19 cellular contexts compared by ENCODE assay signal in genomic region chr17:50134206-50135110, GRCh38. TPM values are rescaled to one million over a fixed set of nuclear protein-coding genes. Genes with fewer than 3 reads are reported as not detected.
DNase-seq lines count a peak whose midpoint lies in the region; ATAC-seq, FAIRE-seq and TF ChIP-seq lines count a peak whose summit lies in the region.
"Had no signal": no experiment of that assay in that cellular context is flagged by ENCODE, and none has a peak within 500 bp of the region (broad histone marks: within the 10 kb centered on the region; RNA-seq: fewer than 3 reads in every experiment).

No MANE protein-coding gene starts in this region.

- TF ChIP-seq CTCF in GM23338 (conservative IDR thresholded peaks at IDR 0.05; ENCODE audit: low read depth in 2 of 2) = no peak
- TF ChIP-seq CTCF in GM12878 (IDR thresholded peaks at IDR 0.05 in 2 of 3, conservative IDR thresholded peaks at IDR 0.05 in 1 of 3; ENCODE audit: control insufficient read depth in 2 of 3, extremely low read depth in 1 of 3, insufficient read depth in 1 of 3, low read depth in 3 of 3, low read length in 3 of 3) = no peak
- TF ChIP-seq CTCF in neural progenitor cell (IDR thresholded peaks at IDR 0.05) = no peak
- TF ChIP-seq CTCF in upper lobe of left lung (IDR thresholded peaks at IDR 0.05) = no peak

- SMC1A ChIA-PET in GM12878 (lab: Charles Lee; ENCODE audit: uncharacterized antibody, unreplicated experiment) = no interaction called here

- RAD21 ChIA-PET in GM12878 (lab: Charles Lee; ENCODE audit: unreplicated experiment) = no interaction called here

- H3K36me3 Mint-ChIP-seq in GM23338 (ENCODE audit: low read depth) (peaks cover 16% of the 10 kb centered on the region), neural progenitor cell (peaks cover 20% of the 10 kb centered on the region)

- H3K27me3 ChIP-seq in GM23338 (ENCODE audit: insufficient read depth) (peaks cover 30% of the 10 kb centered on the region), GM12878 (replicated peaks in 1 of 2; ENCODE audit: control insufficient read depth in 2 of 2, insufficient read depth in 2 of 2, low read length in 1 of 2) (no peaks in the 10 kb centered on the region), neural progenitor cell (no peaks in the 10 kb centered on the region), upper lobe of left lung (peaks cover 0 to 13% (median 5%) of the 10 kb centered on the region in 4 donors)

- H3K4me2 ChIP-seq in GM23338 (peak overlapping the region; percentile 71), GM12878 (ENCODE audit: control insufficient read depth, insufficient read depth) (no peak overlapping the region), neural progenitor cell (no peak overlapping the region)

- no peak for FAIRE-seq in GM12878 (lab: Jason Lieb, UNC)
- FAIRE-seq: colon, keratinocyte had no signal

- BruUV-seq in GM12878 (replicated peaks; lab: Mats Ljungman, UMichigan) = TSS peak; percentile 61

- TF ChIP-seq RAD21 in GM12878 (IDR thresholded peaks at IDR 0.05; ENCODE audit: insufficient read depth, low read depth, low read length) = no peak

- POLR2A ChIA-PET in GM12878 (lab: Charles Lee) = no interaction called here

- H3K27ac ChIP-seq in GM23338 (ENCODE audit: low read depth) = no peak overlapping the region
- H3K27ac ChIP-seq in GM12878 (ENCODE audit: control insufficient read depth, insufficient read depth) = no peak overlapping the region
- H3K27ac ChIP-seq in neural progenitor cell = no peak overlapping the region
- H3K27ac ChIP-seq in upper lobe of left lung = peak overlapping the region in 1 of 4 donors; percentile 49
- H3K27ac ChIP-seq: SK-N-MC had no signal

- H3K9me3 Mint-ChIP-seq in GM23338 (no peaks in the 10 kb centered on the region), neural progenitor cell (no peaks in the 10 kb centered on the region)
- H3K9me3 Mint-ChIP-seq: activated CD4-positive, alpha-beta memory T cell treated with anti-CD3 and anti-CD28 coated beads, Interleukin-2, amount 10 ng/mL, durations not matched to agents 7 days and 5 days; activated T-helper 1 cell treated with anti-CD3 and anti-CD28 coated beads, Interleukin-12 subunit alpha, Interleukin-12 subunit beta, Interleukin-2, Interleukin-4 antibody, amounts not matched to agents 30 ng/mL and 10 ng/mL and 1 ng/mL, durations not matched to agents 14 hours and 24 hours and 36 hours; CD8-positive, alpha-beta T cell; stimulated activated naive CD8-positive, alpha-beta T cell treated with anti-CD3 and anti-CD28 coated beads, Interleukin-15, amount 100 ng/mL, for 72 hours had no signal

- H3K27me3 Mint-ChIP-seq in GM23338 (ENCODE audit: insufficient read depth, low read depth, poor library complexity) (peaks cover 32% of the 10 kb centered on the region), neural progenitor cell (ENCODE audit: insufficient read depth, low read depth) (peaks cover 10% of the 10 kb centered on the region)

- in situ Hi-C loops in GM12878 (cut with MboI) = no loop called here

- no peaks in the 10 kb centered on the region for H3K9me3 ChIP-seq in GM12878 (replicated peaks; ENCODE audit: control insufficient read depth, insufficient read depth, low read length)
- H3K9me3 ChIP-seq in neural progenitor cell (ENCODE audit: low read depth) = no peaks in the 10 kb centered on the region
- H3K9me3 ChIP-seq in upper lobe of left lung = no peaks in the 10 kb centered on the region
- H3K9me3 ChIP-seq: mucosa of descending colon had no signal

- H4K20me1 ChIP-seq in GM23338 (replicated peaks; ENCODE audit: insufficient read depth) (no peaks in the 10 kb centered on the region), GM12878 (ENCODE audit: control insufficient read depth, insufficient read depth) (peaks cover 11% of the 10 kb centered on the region; the same call in 1 of the 2 replicates), neural progenitor cell (ENCODE audit: low read depth) (peaks cover 6% of the 10 kb centered on the region)

- H3K9ac ChIP-seq in GM12878 (ENCODE audit: control insufficient read depth, insufficient read depth, low read length) = no peak overlapping the region
- no peak overlapping the region for H3K9ac ChIP-seq in neural progenitor cell

- no peak overlapping the region; the same call in 2 of the 3 replicates for H3K4me3 Mint-ChIP-seq in GM23338
- peak overlapping the region; percentile 42 for H3K4me3 Mint-ChIP-seq in neural progenitor cell
- H3K4me3 Mint-ChIP-seq: activated CD4-positive, alpha-beta memory T cell treated with anti-CD3 and anti-CD28 coated beads, Interleukin-2, amount 10 ng/mL, durations not matched to agents 7 days and 5 days; activated T-helper 1 cell treated with anti-CD3 and anti-CD28 coated beads, Interleukin-12 subunit alpha, Interleukin-12 subunit beta, Interleukin-2, Interleukin-4 antibody, amounts not matched to agents 30 ng/mL and 10 ng/mL and 1 ng/mL, durations not matched to agents 14 hours and 24 hours and 36 hours; CD8-positive, alpha-beta T cell; stimulated activated naive CD8-positive, alpha-beta T cell treated with anti-CD3 and anti-CD28 coated beads, Interleukin-15, amount 100 ng/mL, for 72 hours had no signal

- TF ChIP-seq POLR2A in GM12878 (IDR thresholded peaks at IDR 0.05; ENCODE audit: low read depth, low read length) (peak; percentile 6; the same call in 1 of the 2 replicates), upper lobe of left lung (IDR thresholded peaks at IDR 0.05) (no peak)

- 72% methylated on average over 15 of the region's 16 CpGs for WGBS in GM12878 (ENCODE audit: insufficient coverage, insufficient replicate concordance, low lambda C conversion rate, missing lambda C conversion rate)
- 80 to 89% methylated on average over 11 to 15 of the region's 16 CpGs for WGBS in upper lobe of left lung, 2 donors

- no peaks in the 10 kb centered on the region for H3K9me2 ChIP-seq in GM23338 (ENCODE audit: insufficient read depth)

- H3K4me1 Mint-ChIP-seq in GM23338 (peaks cover 43% of the 10 kb centered on the region), neural progenitor cell (peaks cover 19% of the 10 kb centered on the region)

- CTCF ChIA-PET in GM12878 (lab: Yijun Ruan, JAX) = no interaction called here

- H3K4me3 ChIP-seq in GM23338 (no peak overlapping the region), GM12878 (no peak overlapping the region), neural progenitor cell (no peak overlapping the region), upper lobe of left lung (no peak overlapping the region)
- H3K4me3 ChIP-seq: mucosa of descending colon, SK-N-MC had no signal

- no peaks in the 10 kb centered on the region for H3F3A ChIP-seq in GM23338 (replicated peaks; ENCODE audit: low read depth)
- peaks cover 12% of the 10 kb centered on the region for H3F3A ChIP-seq in neural progenitor cell (ENCODE audit: low read depth)

- peaks cover 27% of the 10 kb centered on the region for H3K4me1 ChIP-seq in GM23338 (ENCODE audit: insufficient read depth)
- peaks cover 2% of the 10 kb centered on the region for H3K4me1 ChIP-seq in GM12878 (ENCODE audit: control insufficient read depth, insufficient read depth, low read length)
- peaks cover 7% of the 10 kb centered on the region for H3K4me1 ChIP-seq in neural progenitor cell
- peaks cover 9 to 37% (median 26%) of the 10 kb centered on the region in 4 donors for H3K4me1 ChIP-seq in upper lobe of left lung

- H3K27ac Mint-ChIP-seq in GM23338 (no peak overlapping the region), neural progenitor cell (no peak overlapping the region)
- H3K27ac Mint-ChIP-seq: activated CD4-positive, alpha-beta memory T cell treated with anti-CD3 and anti-CD28 coated beads, Interleukin-2, amount 10 ng/mL, durations not matched to agents 7 days and 5 days; activated T-helper 1 cell treated with anti-CD3 and anti-CD28 coated beads, Interleukin-12 subunit alpha, Interleukin-12 subunit beta, Interleukin-2, Interleukin-4 antibody, amounts not matched to agents 30 ng/mL and 10 ng/mL and 1 ng/mL, durations not matched to agents 14 hours and 24 hours and 36 hours; CD8-positive, alpha-beta T cell; stimulated activated naive CD8-positive, alpha-beta T cell treated with anti-CD3 and anti-CD28 coated beads, Interleukin-15, amount 100 ng/mL, for 72 hours had no signal

- H2AFZ ChIP-seq in GM23338 (no peak overlapping the region), GM12878 (ENCODE audit: control insufficient read depth, low read depth, low read length) (no peak overlapping the region), neural progenitor cell (replicated peaks) (no peak overlapping the region)

- H3K36me3 ChIP-seq in GM23338 (ENCODE audit: insufficient read depth) (no peaks in the 10 kb centered on the region; the same call in 1 of the 2 replicates), GM12878 (ENCODE audit: control insufficient read depth in 2 of 2, insufficient read depth in 2 of 2, low read length in 1 of 2) (peaks cover 33 to 46% of the 10 kb centered on the region in 2 experiments), neural progenitor cell (no peaks in the 10 kb centered on the region), upper lobe of left lung (peaks cover 8 to 55% (median 52%) of the 10 kb centered on the region in 4 donors)

- H3K79me2 ChIP-seq in GM23338 (replicated peaks; ENCODE audit: insufficient read depth) = no peaks in the 10 kb centered on the region
- H3K79me2 ChIP-seq in GM12878 (ENCODE audit: control insufficient read depth, insufficient read depth, low read length) = no peaks in the 10 kb centered on the region; the same call in 1 of the 2 replicates
- no peaks in the 10 kb centered on the region for H3K79me2 ChIP-seq in neural progenitor cell (ENCODE audit: low read depth)

- TF ChIP-seq EP300 in GM12878 (IDR thresholded peaks at IDR 0.05; ENCODE audit: borderline replicate concordance in 1 of 2, control insufficient read depth in 1 of 2, low read depth in 2 of 2, low read length in 2 of 2) (no peak), upper lobe of left lung (IDR thresholded peaks at IDR 0.05) (no peak)

- DNase-seq in AG20443 (ENCODE audit: low spot score) = peak; percentile 68
- no peak for DNase-seq in GM23338 (ENCODE audit: low spot score)
- no peak for DNase-seq in GM12878 (ENCODE audit: low read depth, low spot score)
- DNase-seq in neural progenitor cell (ENCODE audit: low spot score) = no peak
- DNase-seq in upper lobe of left lung = no peak
- DNase-seq in T-helper 2 cell = no peak
- no peak for DNase-seq in NCI-H146 (lab: John Stamatoyannopoulos, UW)
- DNase-seq: activated CD4-positive, alpha-beta memory T cell treated with anti-CD3 and anti-CD28 coated beads, Interleukin-2, amount 10 ng/mL, durations not matched to agents 7 days and 5 days; CD8-positive, alpha-beta T cell; erythroblast; mucosa of descending colon; NCI-H1048; stimulated activated CD4-positive, alpha-beta T cell treated with anti-CD3 and anti-CD28 coated beads, Interleukin-12 subunit alpha, Interleukin-12 subunit beta, amount 100 ng/mL, for 4 hours; stimulated activated naive CD8-positive, alpha-beta T cell treated with anti-CD3 and anti-CD28 coated beads, Interleukin-15, amount 100 ng/mL, for 72 hours had no signal

- ATAC-seq in GM23338 = peak; percentile 6
- no peak for ATAC-seq in GM12878
- ATAC-seq in upper lobe of left lung (ENCODE audit: low FRiP score in 2 of 2) = no peak
- ATAC-seq in HG02970 (IDR thresholded peaks at IDR 0.05; ENCODE audit: low FRiP score, unreplicated experiment) = no peak
- ATAC-seq: CD8-positive, alpha-beta T cell; mucosa of descending colon; stimulated activated naive CD8-positive, alpha-beta T cell treated with anti-CD3 and anti-CD28 coated beads, Interleukin-15, amount 100 ng/mL, for 72 hours had no signal

- intact Hi-C loops in GM12878 (cut with micrococcal nuclease; ENCODE audit: unreplicated experiment) = no loop called here

RNA-seq across cellular contexts. Expression of gene SAMD14, which starts 4.5 kb away (rescaled TPM):
- total RNA-seq in GM23338 (2014; rRNA removed; shearing (Covaris generic)) = 1.3 and 4.7 TPM in 2 replicates
- 0.70 and 0.97 TPM in 2 replicates for polyA plus RNA-seq in GM23338 (2016; fragmentation: Nextera tagmentation; extraction: Ambion mirVana)
- 2.6 and 4.3 TPM in 2 replicates for total RNA-seq in GM12878 (2013; cell fraction: nucleolus; rRNA removed)
- 0.17 and 0.22 TPM in 2 replicates for total RNA-seq in GM12878 (2014; rRNA removed)
- 0.22 and 0.74 TPM in 2 replicates for total RNA-seq in GM12878 (2014; rRNA removed; fragmentation: Illumina TruSeq; extraction: Trizol)
- total RNA-seq in GM12878 (2021) = 1.3 and 1.7 TPM in 2 replicates
- 0.58 TPM for polyA plus RNA-seq in GM12878 (2011; ENCODE audit: low read depth)
- 0.32 and 1.3 TPM in 2 replicates for polyA plus RNA-seq in GM12878 (2011; rRNA removed)
- polyA plus RNA-seq in GM12878 (2011; cell fraction: cytosol; rRNA removed) = 0.51 and 1.2 TPM in 2 replicates
- polyA plus RNA-seq in GM12878 (2011; cell fraction: nucleus; rRNA removed) = 8.0 and 8.3 TPM in 2 replicates
- polyA plus RNA-seq in GM12878 (2012) = 0.45 and 0.66 TPM in 2 replicates
- 0.19 and 0.25 TPM in 2 replicates for polyA plus RNA-seq in GM12878 (2014; fragmentation: Illumina TruSeq; extraction: Trizol)
- polyA plus RNA-seq in GM12878 (2014; fragmentation: Nextera tagmentation; extraction: Ambion mirVana) = not detected
- 0.51 and 1.4 TPM in 2 replicates for polyA plus RNA-seq in GM12878 (2014; rRNA removed)
- polyA plus RNA-seq in GM12878 (2016; fragmentation: Nextera tagmentation; extraction: Ambion mirVana) = under 1 TPM in 1 of 2 experiments, not detected in 1; 0.06 TPM
- polyA minus RNA-seq in GM12878 (2011; rRNA and poly(A)+ RNA removed) = 0.59 and 2.0 TPM in 2 replicates
- polyA minus RNA-seq in GM12878 (2011; cell fraction: cytosol; rRNA and poly(A)+ RNA removed) = 0.73 TPM in 1 of 2 replicates, not detected in the other
- 1.1 and 1.8 TPM in 2 replicates for polyA minus RNA-seq in GM12878 (2011; cell fraction: nucleus; rRNA and poly(A)+ RNA removed)
- total RNA-seq in neural progenitor cell (ENCODE audit: low replicate concordance) = 8.7 and 27.9 TPM in 2 replicates
- total RNA-seq in upper lobe of left lung = 10 to 100 TPM in 2 of 6 donors, 1 to 10 TPM in 3, under 1 TPM in 1; 0.49 to 16.8 (median 5.6) TPM
- polyA plus RNA-seq: keratinocyte had no signal

RNA-seq across cellular contexts. Expression of gene PPP1R9B, which starts 16.0 kb away (rescaled TPM):
- 10.1 and 10.5 TPM in 2 replicates for total RNA-seq in GM23338 (2014; rRNA removed; shearing (Covaris generic))
- 1.9 and 2.1 TPM in 2 replicates for polyA plus RNA-seq in GM23338 (2016; fragmentation: Nextera tagmentation; extraction: Ambion mirVana)
- 55.7 and 68.4 TPM in 2 replicates for total RNA-seq in GM12878 (2013; cell fraction: nucleolus; rRNA removed)
- total RNA-seq in GM12878 (2014; rRNA removed) = 59.9 and 62.9 TPM in 2 replicates
- total RNA-seq in GM12878 (2014; rRNA removed; fragmentation: Illumina TruSeq; extraction: Trizol) = 35.9 and 39.6 TPM in 2 replicates
- 103 and 107 TPM in 2 replicates for total RNA-seq in GM12878 (2021)
- 21.7 TPM for polyA plus RNA-seq in GM12878 (2011; ENCODE audit: low read depth)
- polyA plus RNA-seq in GM12878 (2011; rRNA removed) = 30.2 and 44.4 TPM in 2 replicates
- polyA plus RNA-seq in GM12878 (2011; cell fraction: cytosol; rRNA removed) = 39.3 and 43.6 TPM in 2 replicates
- polyA plus RNA-seq in GM12878 (2011; cell fraction: nucleus; rRNA removed) = 75.0 and 144 TPM in 2 replicates
- 54.8 and 64.1 TPM in 2 replicates for polyA plus RNA-seq in GM12878 (2012)
- polyA plus RNA-seq in GM12878 (2014; fragmentation: Illumina TruSeq; extraction: Trizol) = 17.9 and 35.4 TPM in 2 replicates
- under 1 TPM; 0.20 to 0.45 TPM for polyA plus RNA-seq in GM12878 (2014; fragmentation: Nextera tagmentation; extraction: Ambion mirVana)
- 52.0 and 58.7 TPM in 2 replicates for polyA plus RNA-seq in GM12878 (2014; rRNA removed)
- polyA plus RNA-seq in GM12878 (2016; fragmentation: Nextera tagmentation; extraction: Ambion mirVana) = 1 to 10 TPM; 1.8 to 2.3 TPM
- polyA minus RNA-seq in GM12878 (2011; rRNA and poly(A)+ RNA removed) = 38.4 and 59.7 TPM in 2 replicates
- polyA minus RNA-seq in GM12878 (2011; cell fraction: cytosol; rRNA and poly(A)+ RNA removed) = 36.3 and 36.8 TPM in 2 replicates
- polyA minus RNA-seq in GM12878 (2011; cell fraction: nucleus; rRNA and poly(A)+ RNA removed) = 12.3 and 46.2 TPM in 2 replicates
- 12.0 and 31.4 TPM in 2 replicates for total RNA-seq in neural progenitor cell (ENCODE audit: low replicate concordance)
- 100 to 1,000 TPM in 1 of 6 donors, 10 to 100 TPM in 5; 37.5 to 121 (median 74.7) TPM for total RNA-seq in upper lobe of left lung

RNA-seq across cellular contexts. Expression of gene SGCA, which starts 31.3 kb away (rescaled TPM):
- total RNA-seq in GM23338 (2014; rRNA removed; shearing (Covaris generic)) = not detected in 2 replicates
- polyA plus RNA-seq in GM23338 (2016; fragmentation: Nextera tagmentation; extraction: Ambion mirVana) = 0.19 TPM in 1 of 2 replicates, not detected in the other
- 1.9 and 2.9 TPM in 2 replicates for total RNA-seq in GM12878 (2013; cell fraction: nucleolus; rRNA removed)
- total RNA-seq in GM12878 (2014; rRNA removed) = 0.11 and 0.68 TPM in 2 replicates
- 0.27 TPM in 1 of 2 replicates, not detected in the other for total RNA-seq in GM12878 (2014; rRNA removed; fragmentation: Illumina TruSeq; extraction: Trizol)
- total RNA-seq in GM12878 (2021) = 0.51 and 0.56 TPM in 2 replicates
- 0.52 TPM for polyA plus RNA-seq in GM12878 (2011; ENCODE audit: low read depth)
- 0.24 and 0.81 TPM in 2 replicates for polyA plus RNA-seq in GM12878 (2011; rRNA removed)
- polyA plus RNA-seq in GM12878 (2011; cell fraction: cytosol; rRNA removed) = 0.54 and 1.2 TPM in 2 replicates
- 3.6 and 4.5 TPM in 2 replicates for polyA plus RNA-seq in GM12878 (2011; cell fraction: nucleus; rRNA removed)
- polyA plus RNA-seq in GM12878 (2012) = 1.2 and 1.9 TPM in 2 replicates
- 0.24 TPM in 1 of 2 replicates, not detected in the other for polyA plus RNA-seq in GM12878 (2014; fragmentation: Illumina TruSeq; extraction: Trizol)
- polyA plus RNA-seq in GM12878 (2014; fragmentation: Nextera tagmentation; extraction: Ambion mirVana) = under 1 TPM in 1 of 2 experiments, not detected in 1; 0.13 TPM
- polyA plus RNA-seq in GM12878 (2014; rRNA removed) = 0.25 and 2.2 TPM in 2 replicates
- under 1 TPM in 1 of 2 experiments, not detected in 1; 0.50 TPM for polyA plus RNA-seq in GM12878 (2016; fragmentation: Nextera tagmentation; extraction: Ambion mirVana)
- 0.29 and 1.1 TPM in 2 replicates for polyA minus RNA-seq in GM12878 (2011; rRNA and poly(A)+ RNA removed)
- polyA minus RNA-seq in GM12878 (2011; cell fraction: cytosol; rRNA and poly(A)+ RNA removed) = not detected in 2 replicates
- polyA minus RNA-seq in GM12878 (2011; cell fraction: nucleus; rRNA and poly(A)+ RNA removed) = 0.36 TPM in 1 of 2 replicates, not detected in the other
- total RNA-seq in neural progenitor cell (ENCODE audit: low replicate concordance) = 1.5 TPM in 1 of 2 replicates, not detected in the other
- total RNA-seq in upper lobe of left lung = 10 to 100 TPM in 5 of 6 donors, 1 to 10 TPM in 1; 1.6 to 19.7 (median 14.1) TPM
- polyA plus RNA-seq: keratinocyte had no signal

RNA-seq across cellular contexts. Expression of gene PDK2, which starts 39.3 kb away (rescaled TPM):
- 11.4 and 15.9 TPM in 2 replicates for total RNA-seq in GM23338 (2014; rRNA removed; shearing (Covaris generic))
- 12.0 and 13.2 TPM in 2 replicates for polyA plus RNA-seq in GM23338 (2016; fragmentation: Nextera tagmentation; extraction: Ambion mirVana)
- 16.9 and 18.0 TPM in 2 replicates for total RNA-seq in GM12878 (2013; cell fraction: nucleolus; rRNA removed)
- 9.7 and 12.3 TPM in 2 replicates for total RNA-seq in GM12878 (2014; rRNA removed)
- 6.5 and 8.6 TPM in 2 replicates for total RNA-seq in GM12878 (2014; rRNA removed; fragmentation: Illumina TruSeq; extraction: Trizol)
- total RNA-seq in GM12878 (2021) = 14.2 and 16.1 TPM in 2 replicates
- 4.5 TPM for polyA plus RNA-seq in GM12878 (2011; ENCODE audit: low read depth)
- polyA plus RNA-seq in GM12878 (2011; rRNA removed) = 8.8 and 22.6 TPM in 2 replicates
- polyA plus RNA-seq in GM12878 (2011; cell fraction: cytosol; rRNA removed) = 33.3 and 38.8 TPM in 2 replicates
- 92.2 and 108 TPM in 2 replicates for polyA plus RNA-seq in GM12878 (2011; cell fraction: nucleus; rRNA removed)
- 9.1 and 10.7 TPM in 2 replicates for polyA plus RNA-seq in GM12878 (2012)
- 9.8 and 12.3 TPM in 2 replicates for polyA plus RNA-seq in GM12878 (2014; fragmentation: Illumina TruSeq; extraction: Trizol)
- polyA plus RNA-seq in GM12878 (2014; fragmentation: Nextera tagmentation; extraction: Ambion mirVana) = 1 to 10 TPM in 1 of 2 experiments, under 1 TPM in 1; 0.98 to 1.2 TPM
- 9.6 and 16.0 TPM in 2 replicates for polyA plus RNA-seq in GM12878 (2014; rRNA removed)
- 10 to 100 TPM; 17.5 to 20.2 TPM for polyA plus RNA-seq in GM12878 (2016; fragmentation: Nextera tagmentation; extraction: Ambion mirVana)
- 22.7 and 37.5 TPM in 2 replicates for polyA minus RNA-seq in GM12878 (2011; rRNA and poly(A)+ RNA removed)
- polyA minus RNA-seq in GM12878 (2011; cell fraction: cytosol; rRNA and poly(A)+ RNA removed) = 9.5 and 15.8 TPM in 2 replicates
- 16.0 and 35.1 TPM in 2 replicates for polyA minus RNA-seq in GM12878 (2011; cell fraction: nucleus; rRNA and poly(A)+ RNA removed)
- 12.6 and 17.3 TPM in 2 replicates for total RNA-seq in neural progenitor cell (ENCODE audit: low replicate concordance)
- total RNA-seq in upper lobe of left lung = 10 to 100 TPM; 15.7 to 80.7 (median 34.9) TPM
